In genomic region chr14:20262642-20263128, GRCh38 we compare ENCODE assay signal across 14 cellular contexts. TPM values are rescaled to one million over a fixed set of nuclear protein-coding genes. Genes with fewer than 3 reads are reported as not detected.
DNase-seq lines count a peak whose midpoint lies in the region; ATAC-seq and TF ChIP-seq lines count a peak whose summit lies in the region.
"Had no signal": no experiment of that assay in that cellular context is flagged by ENCODE, and none has a peak within 500 bp of the region (broad histone marks: within the 10 kb centered on the region; RNA-seq: fewer than 3 reads in every experiment).

No MANE protein-coding gene starts in this region.

- peaks cover 19% of the 10 kb centered on the region for H3K4me1 Mint-ChIP-seq in MCF 10A (ENCODE audit: insufficient read depth, unreplicated experiment)
- H3K4me1 Mint-ChIP-seq in stimulated activated effector memory CD8-positive, alpha-beta T cell treated with anti-CD3 and anti-CD28 coated beads, Interleukin-12 subunit alpha, Interleukin-12 subunit beta, amount 100 ng/mL, for 72 hours: no peaks in the 10 kb centered on the region

- H3K27ac ChIP-seq in breast epithelium: no peak overlapping the region
- H3K27ac ChIP-seq in sigmoid colon: no peak overlapping the region
- H3K27ac ChIP-seq: thoracic aorta had no signal

- no peak for ATAC-seq in stimulated activated effector memory CD8-positive, alpha-beta T cell treated with anti-CD3 and anti-CD28 coated beads, Interleukin-12 subunit alpha, Interleukin-12 subunit beta, amount 100 ng/mL, for 72 hours
- no peak for ATAC-seq in GM21717 (IDR thresholded peaks at IDR 0.05; ENCODE audit: unreplicated experiment)

- CTCF ChIA-PET in MCF 10A (lab: Yijun Ruan, JAX): interaction anchor here (0.6 kb wide), 1 partner anchor 130 kb away, joined by 3 read pairs; no protein-coding TSS in a partner anchor

- no peaks in the 10 kb centered on the region for H3K27me3 Mint-ChIP-seq in MCF 10A (ENCODE audit: insufficient read depth, unreplicated experiment)
- H3K27me3 Mint-ChIP-seq: dendritic cell treated with granulocyte-macrophage colony-stimulating factor and Interleukin-4, amounts not matched to agents 40 ng/mL and 50 ng/mL, for 4 days had no signal

- H3K4me3 ChIP-seq in breast epithelium (no peak overlapping the region), sigmoid colon (no peak overlapping the region)
- H3K4me3 ChIP-seq: thoracic aorta had no signal

- TF ChIP-seq POLR2A in breast epithelium (IDR thresholded peaks at IDR 0.05): no peak
- TF ChIP-seq POLR2A in sigmoid colon (IDR thresholded peaks at IDR 0.05): no peak

- WGBS in sigmoid colon, 2 donors: 61 to 64% methylated on average over 3 of the region's 3 CpGs

- in situ Hi-C loops in SK-MEL-5 (cut with HindIII; ENCODE audit: low pct_unique_long_range_greater_than_20kb, low sequenced_read_pairs): no loop called here

- H3K27ac Mint-ChIP-seq in MCF 10A (ENCODE audit: low read depth, unreplicated experiment): peak overlapping the region; percentile 57
- no peak overlapping the region for H3K27ac Mint-ChIP-seq in stimulated activated effector memory CD8-positive, alpha-beta T cell treated with anti-CD3 and anti-CD28 coated beads, Interleukin-12 subunit alpha, Interleukin-12 subunit beta, amount 100 ng/mL, for 72 hours
- H3K27ac Mint-ChIP-seq: dendritic cell treated with granulocyte-macrophage colony-stimulating factor and Interleukin-4, amounts not matched to agents 40 ng/mL and 50 ng/mL, for 4 days; T-helper 1 cell treated with Interleukin-12 subunit alpha and Interleukin-12 subunit beta and Interleukin-4 antibody, amounts not matched to agents 30 μg/mL and 1 μg/mL, for 36 hours had no signal

- TF ChIP-seq EP300 in sigmoid colon (IDR thresholded peaks at IDR 0.05): no peak

- TF ChIP-seq CTCF in MCF 10A (IDR thresholded peaks at IDR 0.05; ENCODE audit: unreplicated experiment) (no peak), breast epithelium (IDR thresholded peaks at IDR 0.05) (no peak), sigmoid colon (IDR thresholded peaks at IDR 0.05) (no peak)

- H3K9me3 ChIP-seq in breast epithelium (peaks cover 0 to 3% of the 10 kb centered on the region in 2 donors), sigmoid colon (no peaks in the 10 kb centered on the region)
- H3K9me3 ChIP-seq: thoracic aorta had no signal

- no peak overlapping the region for H3K4me3 Mint-ChIP-seq in MCF 10A (ENCODE audit: unreplicated experiment)
- no peak overlapping the region for H3K4me3 Mint-ChIP-seq in stimulated activated effector memory CD8-positive, alpha-beta T cell treated with anti-CD3 and anti-CD28 coated beads, Interleukin-12 subunit alpha, Interleukin-12 subunit beta, amount 100 ng/mL, for 72 hours
- H3K4me3 Mint-ChIP-seq: dendritic cell treated with granulocyte-macrophage colony-stimulating factor and Interleukin-4, amounts not matched to agents 40 ng/mL and 50 ng/mL, for 4 days; T-helper 1 cell treated with Interleukin-12 subunit alpha and Interleukin-12 subunit beta and Interleukin-4 antibody, amounts not matched to agents 30 μg/mL and 1 μg/mL, for 36 hours had no signal

- H3K36me3 Mint-ChIP-seq in MCF 10A (ENCODE audit: insufficient read depth, unreplicated experiment): no peaks in the 10 kb centered on the region
- no peaks in the 10 kb centered on the region for H3K36me3 Mint-ChIP-seq in stimulated activated effector memory CD8-positive, alpha-beta T cell treated with anti-CD3 and anti-CD28 coated beads, Interleukin-12 subunit alpha, Interleukin-12 subunit beta, amount 100 ng/mL, for 72 hours

- H3K4me1 ChIP-seq in breast epithelium (no peaks in the 10 kb centered on the region), sigmoid colon (no peaks in the 10 kb centered on the region)

- POLR2A ChIA-PET in MCF 10A (lab: Yijun Ruan, JAX): no interaction called here

- H3K9me3 Mint-ChIP-seq in MCF 10A (ENCODE audit: unreplicated experiment): no peaks in the 10 kb centered on the region
- no peaks in the 10 kb centered on the region for H3K9me3 Mint-ChIP-seq in stimulated activated effector memory CD8-positive, alpha-beta T cell treated with anti-CD3 and anti-CD28 coated beads, Interleukin-12 subunit alpha, Interleukin-12 subunit beta, amount 100 ng/mL, for 72 hours
- H3K9me3 Mint-ChIP-seq: dendritic cell treated with granulocyte-macrophage colony-stimulating factor and Interleukin-4, amounts not matched to agents 40 ng/mL and 50 ng/mL, for 4 days; T-helper 1 cell treated with Interleukin-12 subunit alpha and Interleukin-12 subunit beta and Interleukin-4 antibody, amounts not matched to agents 30 μg/mL and 1 μg/mL, for 36 hours had no signal

- DNase-seq in MCF 10A (ENCODE audit: unreplicated experiment): peak; percentile 89
- no peak for DNase-seq in breast epithelium (ENCODE audit: low spot score in 2 of 2)
- peak; percentile 77 for DNase-seq in SK-MEL-5 (ENCODE audit: low read depth, low spot score)
- peak; percentile 43 for DNase-seq in fibroblast of the conjunctiva (ENCODE audit: low read depth)
- no peak for DNase-seq in stimulated activated effector memory CD8-positive, alpha-beta T cell treated with anti-CD3 and anti-CD28 coated beads, Interleukin-12 subunit alpha, Interleukin-12 subunit beta, amount 100 ng/mL, for 72 hours (ENCODE audit: low spot score in 2 of 2)
- no peak for DNase-seq in sigmoid colon
- DNase-seq in stimulated activated CD4-positive, alpha-beta T cell treated with anti-CD3 and anti-CD28 coated beads, Interleukin-4, amount 100 ng/mL, for 4 hours: no peak
- DNase-seq: activated T-cell treated with anti-CD3 and anti-CD28 coated beads, Interleukin-2, amount 50 U/mL, for 48 hours; NCI-H510A; stimulated activated CD4-positive, alpha-beta T cell treated with anti-CD3 and anti-CD28 coated beads, Interleukin-4, amount 100 ng/mL, for 1 hour had no signal

- no peaks in the 10 kb centered on the region for H3K36me3 ChIP-seq in breast epithelium
- no peaks in the 10 kb centered on the region for H3K36me3 ChIP-seq in sigmoid colon
- H3K36me3 ChIP-seq: thoracic aorta had no signal

- intact Hi-C loops in MCF 10A (cut with micrococcal nuclease) (no loop called here), breast epithelium (cut with DNase I; ENCODE audit: low total_unique reads) (no loop called here), sigmoid colon (cut with DNase I) (no loop called here)

- H3K27me3 ChIP-seq in breast epithelium (no peaks in the 10 kb centered on the region), sigmoid colon (no peaks in the 10 kb centered on the region)

- BruUV-seq in MCF 10A (replicated peaks; lab: Mats Ljungman, UMichigan): no TSS peak

RNA-seq across cellular contexts. Expression of gene OR11H4, which starts 23.6 kb away (rescaled TPM):
- total RNA-seq in MCF 10A (2022): not detected in 2 replicates
- not detected for total RNA-seq in breast epithelium
- total RNA-seq in SK-MEL-5 (2014; rRNA removed; shearing (Covaris generic)): not detected in 2 replicates
- not detected in 2 replicates for polyA plus RNA-seq in SK-MEL-5 (2015; cell fraction: cytosol; rRNA removed)
- not detected in 2 replicates for polyA plus RNA-seq in SK-MEL-5 (2015; cell fraction: nucleus; rRNA removed)
- total RNA-seq in sigmoid colon: not detected
- not detected for polyA plus RNA-seq in sigmoid colon
- total RNA-seq: thoracic aorta had no signal

RNA-seq across cellular contexts. Expression of gene OR11H7, which starts 33.9 kb away (rescaled TPM):
- total RNA-seq in MCF 10A (2022): not detected in 2 replicates
- total RNA-seq in breast epithelium: not detected
- total RNA-seq in SK-MEL-5 (2014; rRNA removed; shearing (Covaris generic)): not detected in 2 replicates
- not detected in 2 replicates for polyA plus RNA-seq in SK-MEL-5 (2015; cell fraction: cytosol; rRNA removed)
- not detected in 2 replicates for polyA plus RNA-seq in SK-MEL-5 (2015; cell fraction: nucleus; rRNA removed)
- total RNA-seq in sigmoid colon: not detected
- not detected for polyA plus RNA-seq in sigmoid colon
- total RNA-seq: thoracic aorta had no signal

RNA-seq across cellular contexts. Expression of gene OR11H6, which starts 39.2 kb away (rescaled TPM):
- total RNA-seq in MCF 10A (2022): not detected in 2 replicates
- not detected for total RNA-seq in breast epithelium
- total RNA-seq in SK-MEL-5 (2014; rRNA removed; shearing (Covaris generic)): not detected in 2 replicates
- not detected in 2 replicates for polyA plus RNA-seq in SK-MEL-5 (2015; cell fraction: cytosol; rRNA removed)
- polyA plus RNA-seq in SK-MEL-5 (2015; cell fraction: nucleus; rRNA removed): not detected in 2 replicates
- not detected for total RNA-seq in sigmoid colon
- polyA plus RNA-seq in sigmoid colon: not detected
- total RNA-seq: thoracic aorta had no signal

RNA-seq across cellular contexts. Expression of gene TTC5, which starts 43.1 kb away (rescaled TPM):
- total RNA-seq in MCF 10A (2022) (18.4 and 22.9 TPM in 2 replicates), breast epithelium (10 to 100 TPM; 10.1 to 21.0 (median 16.2) TPM), sigmoid colon (10 to 100 TPM in 2 of 4 donors, 1 to 10 TPM in 2; 6.8 to 16.3 (median 10.1) TPM)
- total RNA-seq in SK-MEL-5 (2014; rRNA removed; shearing (Covaris generic)): 23.3 and 23.9 TPM in 2 replicates
- 10.1 and 13.1 TPM in 2 replicates for polyA plus RNA-seq in SK-MEL-5 (2015; cell fraction: cytosol; rRNA removed)
- 16.3 and 16.7 TPM in 2 replicates for polyA plus RNA-seq in SK-MEL-5 (2015; cell fraction: nucleus; rRNA removed)
- polyA plus RNA-seq in sigmoid colon: 1 to 10 TPM; 3.6 to 6.5 (median 5.3) TPM

Comparison
In these comparisons a context has a peak if more than half of its experiments do, and no peak if none do; other contexts are left out.
1. DNase-seq: peak in MCF 10A (single experiment), SK-MEL-5 (single experiment) and fibroblast of the conjunctiva (single experiment); none in breast epithelium (0 of 2), stimulated activated effector memory CD8-positive, alpha-beta T cell treated with anti-CD3 and anti-CD28 coated beads, Interleukin-12 subunit alpha, Interleukin-12 subunit beta, amount 100 ng/mL, for 72 hours (0 of 2), sigmoid colon (single experiment) and stimulated activated CD4-positive, alpha-beta T cell treated with anti-CD3 and anti-CD28 coated beads, Interleukin-4, amount 100 ng/mL, for 4 hours (0 of 2).